In genomic region chr2:58732999-58733398, GRCh38 we compare ENCODE assay signal across 5 cellular contexts.
"Had no signal": no experiment of that assay in that cellular context is flagged by ENCODE, and none has a peak within 500 bp of the region (broad histone marks: within the 10 kb centered on the region; RNA-seq: fewer than 3 reads in every experiment).

No MANE protein-coding gene starts in this region.

- H3K9me3 Mint-ChIP-seq: H9 had no signal

- H3K4me3 ChIP-seq: GM23248 had no signal

- H3K4me3 Mint-ChIP-seq: H9 had no signal

- DNase-seq: GM23248, H9, HCEC 1CT, IMR-90, KBM-7 had no signal
